Comparison of ENCODE assay signal across 21 cellular contexts in genomic region chr20:5776074-5776473, GRCh38. TPM values are rescaled to one million over a fixed set of nuclear protein-coding genes. Genes with fewer than 3 reads are reported as not detected.
A peak's percentile ranks its signal among the peaks of the same experiment; 100 is the strongest.
DNase-seq lines count a peak whose midpoint lies in the region; ATAC-seq and TF ChIP-seq lines count a peak whose summit lies in the region.
"Had no signal": no experiment of that assay in that cellular context is flagged by ENCODE, and none has a peak within 500 bp of the region (broad histone marks: within the 10 kb centered on the region; RNA-seq: fewer than 3 reads in every experiment).

No MANE protein-coding gene starts in this region.

- 95 to 98% methylated on average over 6 of the region's 6 CpGs for WGBS in aorta, 2 donors

- DNase-seq in Right ventricle myocardium inferior (ENCODE audit: missing footprints): no peak
- no peak for DNase-seq in cardiac septum (ENCODE audit: low spot score)
- no peak for DNase-seq in Right ventricle myocardium superior
- DNase-seq in left ventricle myocardium superior: peak; percentile 39
- peak; percentile 25 for DNase-seq in osteoblast (ENCODE audit: insufficient read length, low spot score, missing footprints)
- DNase-seq in aorta: no peak
- no peak for DNase-seq in inferior parietal cortex (ENCODE audit: extremely low spot score)
- DNase-seq in NCI-H187 treated with DMSO at 0.1 percent for 48 hours (lab: John Stamatoyannopoulos, UW): no peak
- DNase-seq: Caco-2; CD4-positive, CD25-positive, alpha-beta regulatory T cell; CD8-positive, alpha-beta T cell; DMS153; EL; GDM1; GM23248; H7; HCEC 1CT had no signal

- ATAC-seq in Right ventricle myocardium inferior (peak; percentile 69), Right ventricle myocardium superior (ENCODE audit: poor library complexity) (peak; percentile 60), left ventricle myocardium superior (peak; percentile 69), aorta (ENCODE audit: low FRiP score) (no peak)
- ATAC-seq: CD8-positive, alpha-beta T cell; GM12878 had no signal

- H3K27me3 ChIP-seq in osteoblast (ENCODE audit: insufficient read depth, low read length) (no peaks in the 10 kb centered on the region), aorta (ENCODE audit: control insufficient read depth in 1 of 2, insufficient read depth in 2 of 2, low read length in 1 of 2) (no peaks in the 10 kb centered on the region)
- H3K27me3 ChIP-seq: BLaER1 had no signal

- no peak for TF ChIP-seq CTCF in osteoblast (IDR thresholded peaks at IDR 0.05; ENCODE audit: extremely low read depth, low read depth, low read length)

- H3K4me1 ChIP-seq in osteoblast (ENCODE audit: insufficient read depth, low read length): no peaks in the 10 kb centered on the region
- H3K4me1 ChIP-seq in aorta (ENCODE audit: control insufficient read depth in 1 of 2, insufficient read depth in 2 of 2, low read length in 2 of 2): no peaks in the 10 kb centered on the region

- no peaks in the 10 kb centered on the region for H3K79me2 ChIP-seq in osteoblast (ENCODE audit: insufficient read depth, low read length)

- H4K20me1 ChIP-seq in osteoblast (ENCODE audit: insufficient read depth, low read length): no peaks in the 10 kb centered on the region
- H4K20me1 ChIP-seq: BLaER1 had no signal

- H3K27ac ChIP-seq in osteoblast (ENCODE audit: low read depth, low read length) (no peak overlapping the region), aorta (ENCODE audit: low read depth in 1 of 2, low read length in 2 of 2) (no peak overlapping the region)
- H3K27ac ChIP-seq: 22Rv1, BLaER1, C4-2B, GM23248 had no signal

- no peak overlapping the region for H3K4me2 ChIP-seq in osteoblast (ENCODE audit: insufficient read depth, low read length)
- H3K4me2 ChIP-seq: BLaER1 had no signal

- H3K36me3 ChIP-seq in osteoblast (ENCODE audit: insufficient read depth, low read length): no peaks in the 10 kb centered on the region
- no peaks in the 10 kb centered on the region for H3K36me3 ChIP-seq in aorta (ENCODE audit: control insufficient read depth in 1 of 2, insufficient read depth in 2 of 2, low read length in 1 of 2)

- H3K9me3 ChIP-seq in osteoblast (ENCODE audit: low read depth, low read length) (no peaks in the 10 kb centered on the region), aorta (ENCODE audit: control insufficient read depth, low read length) (no peaks in the 10 kb centered on the region)
- H3K9me3 ChIP-seq: BLaER1, Caco-2 had no signal

- H3K4me3 ChIP-seq in osteoblast (ENCODE audit: insufficient read depth, low read length) (no peak overlapping the region), aorta (ENCODE audit: low read length in 2 of 2) (no peak overlapping the region)
- H3K4me3 ChIP-seq: BLaER1, GM12878, GM23248 had no signal

- no peak overlapping the region for H2AFZ ChIP-seq in osteoblast (ENCODE audit: low read length)
- H2AFZ ChIP-seq: GM23248 had no signal

- intact Hi-C loops in Right ventricle myocardium inferior (cut with DNase I) (no loop called here), cardiac septum (cut with DNase I) (no loop called here), Right ventricle myocardium superior (cut with DNase I) (no loop called here), left ventricle myocardium superior (cut with micrococcal nuclease) (no loop called here), aorta (cut with DNase I) (no loop called here)

RNA-seq across cellular contexts. Expression of gene SHLD1, which starts 25.9 kb away (rescaled TPM):
- total RNA-seq in Right ventricle myocardium inferior (5.3 TPM), cardiac septum (4.3 TPM), Right ventricle myocardium superior (7.4 TPM), left ventricle myocardium superior (6.9 TPM), osteoblast (1.4 and 1.5 TPM in 2 replicates), aorta (1 to 10 TPM; 2.9 to 5.2 TPM)
- polyA plus RNA-seq in aorta: 1 to 10 TPM; 2.3 to 9.5 TPM

Comparison
In these comparisons a context has a peak if more than half of its experiments do, and no peak if none do; other contexts are left out.
1. DNase-seq: peak in left ventricle myocardium superior (single experiment) and osteoblast (single experiment); none in Right ventricle myocardium inferior (single experiment), cardiac septum (single experiment), Right ventricle myocardium superior (single experiment), aorta (0 of 2), inferior parietal cortex (single experiment) and NCI-H187 treated with DMSO at 0.1 percent for 48 hours (single experiment).